ENCODE assay signal across 9 cellular contexts in genomic region chr4:575281-576141, GRCh38. TPM values are rescaled to one million over a fixed set of nuclear protein-coding genes. Genes with fewer than 3 reads are reported as not detected.
DNase-seq lines count a peak whose midpoint lies in the region; ATAC-seq and TF ChIP-seq lines count a peak whose summit lies in the region.
"Had no signal": no experiment of that assay in that cellular context is flagged by ENCODE, and none has a peak within 500 bp of the region (broad histone marks: within the 10 kb centered on the region; RNA-seq: fewer than 3 reads in every experiment).

No MANE protein-coding gene starts in this region.

- H2AFZ ChIP-seq in OCI-LY7 (ENCODE audit: low read length): no peak overlapping the region

- H3K4me3 Mint-ChIP-seq in nephron progenitor cell: no peak overlapping the region
- no peak overlapping the region for H3K4me3 Mint-ChIP-seq in CD14-positive monocyte

- no TSS peak for BruUV-seq in OCI-LY7 (replicated peaks; lab: Mats Ljungman, UMichigan)

- H3K27me3 Mint-ChIP-seq in nephron progenitor cell (ENCODE audit: low read depth, poor library complexity): peaks cover 89% of the 10 kb centered on the region
- H3K27me3 Mint-ChIP-seq in CD14-positive monocyte (ENCODE audit: low read depth in 3 of 3): peaks cover 58 to 69% (median 67%) of the 10 kb centered on the region in 3 donors

- no peak overlapping the region for H3K27ac ChIP-seq in OCI-LY7 (ENCODE audit: low read depth, low read length, poor library complexity, severe bottlenecking)
- H3K27ac ChIP-seq: KMS-11 had no signal

- H3K4me1 Mint-ChIP-seq in nephron progenitor cell (peaks cover 14% of the 10 kb centered on the region), CD14-positive monocyte (peaks cover 8% of the 10 kb centered on the region)

- CTCF ChIA-PET in OCI-LY7 (lab: Charles Lee; ENCODE audit: unreplicated experiment): no interaction called here

- H3K36me3 ChIP-seq in OCI-LY7 (ENCODE audit: insufficient read depth, low read length): no peaks in the 10 kb centered on the region

- H3K4me3 ChIP-seq in Jurkat, Clone E6-1 (ENCODE audit: low read length): peak overlapping the region; percentile 40
- H3K4me3 ChIP-seq in OCI-LY7 (ENCODE audit: low read depth, low read length, poor library complexity, severe bottlenecking): no peak overlapping the region

- no peak overlapping the region for H3K27ac Mint-ChIP-seq in nephron progenitor cell
- H3K27ac Mint-ChIP-seq in CD14-positive monocyte: no peak overlapping the region

- TF ChIP-seq CTCF in nephron progenitor cell (IDR thresholded peaks at IDR 0.05) (no peak), CD14-positive monocyte (IDR thresholded peaks at IDR 0.05) (no peak), OCI-LY7 (conservative IDR thresholded peaks at IDR 0.05; ENCODE audit: low read length) (no peak)

- intact Hi-C loops in CD14-positive monocyte (cut with micrococcal nuclease) (no loop called here), OCI-LY7 (cut with micrococcal nuclease; ENCODE audit: unreplicated experiment) (no loop called here)

- peak; percentile 77 for ATAC-seq in esophagus mucosa

- peak; percentile 86 for DNase-seq in DMS53 (lab: John Stamatoyannopoulos, UW)
- no peak for DNase-seq in Jurkat, Clone E6-1 (ENCODE audit: low read depth, low spot score)
- peak; percentile 89 for DNase-seq in nephron progenitor cell
- no peak for DNase-seq in EL
- no peak for DNase-seq in CD14-positive monocyte (ENCODE audit: low spot score)
- no peak for DNase-seq in superior temporal gyrus (ENCODE audit: extremely low spot score)
- DNase-seq in OCI-LY7 (ENCODE audit: low spot score): no peak

- H3K36me3 Mint-ChIP-seq in nephron progenitor cell (ENCODE audit: low read depth) (no peaks in the 10 kb centered on the region), CD14-positive monocyte (peaks cover 0 to 6% of the 10 kb centered on the region in 2 donors)

- no peaks in the 10 kb centered on the region for H4K20me1 ChIP-seq in OCI-LY7 (ENCODE audit: insufficient read depth, low read length)

- no peaks in the 10 kb centered on the region for H3K79me2 ChIP-seq in OCI-LY7 (ENCODE audit: insufficient read depth, low read depth, low read length)

- H3K9me3 Mint-ChIP-seq in nephron progenitor cell (peaks cover 20% of the 10 kb centered on the region), CD14-positive monocyte (peaks cover 6 to 23% (median 17%) of the 10 kb centered on the region in 7 donors)

- no peak overlapping the region for H3K4me2 ChIP-seq in OCI-LY7 (ENCODE audit: low read length)
- H3K4me2 ChIP-seq: KMS-11 had no signal

- no peaks in the 10 kb centered on the region for H3K4me1 ChIP-seq in OCI-LY7 (ENCODE audit: insufficient read depth, low read length, poor library complexity, severe bottlenecking)

- POLR2A ChIA-PET in OCI-LY7 (lab: Charles Lee): no interaction called here

- no peaks in the 10 kb centered on the region for H3K9me2 ChIP-seq in OCI-LY7 (ENCODE audit: insufficient read depth, low read length)

- H3K9me3 ChIP-seq in OCI-LY7 (ENCODE audit: low read length): no peaks in the 10 kb centered on the region

RNA-seq across cellular contexts. Expression of gene TMEM271, which starts 0.6 kb away (rescaled TPM):
- 4.4 TPM for polyA plus RNA-seq in Jurkat, Clone E6-1 (2012; ENCODE audit: insufficient read depth, insufficient read length)
- total RNA-seq in esophagus mucosa (not detected), OCI-LY7 (2022) (not detected in 2 replicates)
- not detected for polyA plus RNA-seq in CD14-positive monocyte
- total RNA-seq in OCI-LY7 (2014; rRNA removed; shearing (Covaris generic)): not detected in 2 replicates

RNA-seq across cellular contexts. Expression of gene PDE6B, which starts 49.9 kb away (rescaled TPM):
- 32.0 TPM for polyA plus RNA-seq in Jurkat, Clone E6-1 (2012; ENCODE audit: insufficient read depth, insufficient read length)
- 0.88 TPM for total RNA-seq in esophagus mucosa
- polyA plus RNA-seq in CD14-positive monocyte: 1 to 10 TPM; 3.7 to 6.3 TPM
- not detected in 2 replicates for total RNA-seq in OCI-LY7 (2014; rRNA removed; shearing (Covaris generic))
- total RNA-seq in OCI-LY7 (2022): not detected in 2 replicates

Comparison
In these comparisons a context has a peak if more than half of its experiments do, and no peak if none do; other contexts are left out.
1. DNase-seq: peak in DMS53 (single experiment) and nephron progenitor cell (single experiment); none in Jurkat, Clone E6-1 (single experiment), EL (single experiment), CD14-positive monocyte (single experiment), superior temporal gyrus (single experiment) and OCI-LY7 (single experiment).